Comparison of ENCODE assay signal across 17 cellular contexts in genomic region chr7:155469311-155470185, GRCh38. TPM values are rescaled to one million over a fixed set of nuclear protein-coding genes. Genes with fewer than 3 reads are reported as not detected.
DNase-seq lines count a peak whose midpoint lies in the region; FAIRE-seq and TF ChIP-seq lines count a peak whose summit lies in the region.
"Had no signal": no experiment of that assay in that cellular context is flagged by ENCODE, and none has a peak within 500 bp of the region (broad histone marks: within the 10 kb centered on the region; RNA-seq: fewer than 3 reads in every experiment).

No MANE protein-coding gene starts in this region.

- TF ChIP-seq CTCF in H1 (IDR thresholded peaks at IDR 0.05; ENCODE audit: control extremely low read depth in 1 of 3, insufficient read depth in 1 of 3, low read depth in 1 of 3, low read length in 3 of 3) (no peak), A673 (conservative IDR thresholded peaks at IDR 0.05; ENCODE audit: low read depth, low read length) (no peak)

- H3K4me1 Mint-ChIP-seq in activated CD4-positive, alpha-beta memory T cell treated with anti-CD3 and anti-CD28 coated beads for 36 hours (ENCODE audit: low read depth) = peaks cover 19% of the 10 kb centered on the region

- no peak overlapping the region for H3K4me3 Mint-ChIP-seq in activated CD4-positive, alpha-beta memory T cell treated with anti-CD3 and anti-CD28 coated beads for 36 hours

- H3K56ac ChIP-seq in H1 (replicated peaks; ENCODE audit: insufficient read length, low read depth, low read length) = no peak overlapping the region

- H3K23ac ChIP-seq in H1 (ENCODE audit: insufficient read length) = no peak overlapping the region

- FAIRE-seq in H1 (lab: Jason Lieb, UNC) = no peak
- FAIRE-seq: RCC 7860 had no signal

- H3K4ac ChIP-seq in H1 (replicated peaks; ENCODE audit: insufficient read length, low read depth, low read length) = no peak overlapping the region

- peaks cover 82% of the 10 kb centered on the region for H3K27me3 Mint-ChIP-seq in activated CD4-positive, alpha-beta memory T cell treated with anti-CD3 and anti-CD28 coated beads for 36 hours

- no peak for TF ChIP-seq RAD21 in H1 (IDR thresholded peaks at IDR 0.05 in 1 of 2, conservative IDR thresholded peaks at IDR 0.05 in 1 of 2; ENCODE audit: low read depth in 2 of 2, low read length in 2 of 2)

- peak overlapping the region; percentile 97; the same call in 1 of the 2 replicates for H2BK15ac ChIP-seq in H1 (ENCODE audit: low read length)

- H3K14ac ChIP-seq in H1 (ENCODE audit: insufficient read length) = no peak overlapping the region

- H2BK20ac ChIP-seq in H1 (ENCODE audit: low read length) = no peak overlapping the region

- POLR2A ChIA-PET in H1 (lab: Charles Lee; ENCODE audit: partially characterized antibody) = interaction anchor here (1.7 kb wide), 1 partner anchor 22 kb away, joined by 4 read pairs; no protein-coding TSS in a partner anchor
- POLR2A ChIA-PET in A673 (lab: Charles Lee; ENCODE audit: low non-redundant PET) = no interaction called here
- POLR2A ChIA-PET in activated CD4-positive, alpha-beta memory T cell treated with anti-CD3 and anti-CD28 coated beads for 36 hours (lab: Charles Lee) = no interaction called here

- no peak for TF ChIP-seq POLR2A in H1 (IDR thresholded peaks at IDR 0.05; ENCODE audit: control extremely low read depth in 1 of 2, low read depth in 2 of 2, low read length in 2 of 2)

- H2BK12ac ChIP-seq in H1 (ENCODE audit: low read depth, low read length) = peak overlapping the region; percentile 92

- no peak overlapping the region for H3K27ac Mint-ChIP-seq in activated CD4-positive, alpha-beta memory T cell treated with anti-CD3 and anti-CD28 coated beads for 36 hours
- H3K27ac Mint-ChIP-seq: CD4-positive, alpha-beta T cell had no signal

- H3K9me3 Mint-ChIP-seq in activated CD4-positive, alpha-beta memory T cell treated with anti-CD3 and anti-CD28 coated beads for 36 hours = no peaks in the 10 kb centered on the region
- H3K9me3 Mint-ChIP-seq: CD4-positive, alpha-beta T cell had no signal

- H2AFZ ChIP-seq in H1 (ENCODE audit: low read length) = no peak overlapping the region

- no peaks in the 10 kb centered on the region; the same call in 1 of the 2 replicates for H3K36me3 ChIP-seq in H7 (replicated peaks; ENCODE audit: control insufficient read depth, insufficient read depth, low read length)
- H3K36me3 ChIP-seq in H1 (ENCODE audit: control insufficient read depth in 2 of 4, insufficient read depth in 4 of 4, low read length in 3 of 4) = no peaks in the 10 kb centered on the region
- H3K36me3 ChIP-seq in A673 (ENCODE audit: insufficient read depth, low read length, poor library complexity, severe bottlenecking) = no peaks in the 10 kb centered on the region
- H3K36me3 ChIP-seq: BE2C had no signal

- intact Hi-C loops in A673 (cut with micrococcal nuclease; ENCODE audit: unreplicated experiment) = no loop called here
- intact Hi-C loops in activated CD4-positive, alpha-beta memory T cell treated with anti-CD3 and anti-CD28 coated beads for 36 hours (cut with micrococcal nuclease) = loop anchor here (2.0 to 10.0 kb wide), 2 partner anchors 17 to 265 kb away; no protein-coding TSS in a partner anchor

- DNase-seq in NCI-H526 (lab: John Stamatoyannopoulos, UW) (peak; percentile 38 to 55), NCI-H526 treated with DMSO at 0.1 percent for 48 hours (lab: John Stamatoyannopoulos, UW) (no peak), H7 (peak; percentile 27), H1 (ENCODE audit: low read depth in 1 of 2, low spot score in 2 of 2) (peak in 1 of 2 experiments; percentile 35), retina (peak; percentile 26), A673 (ENCODE audit: low spot score) (no peak), kidney glomerular epithelial cell (lab: John Stamatoyannopoulos, UW) (no peak)
- DNase-seq in activated CD4-positive, alpha-beta memory T cell treated with anti-CD3 and anti-CD28 coated beads for 36 hours = no peak
- DNase-seq: BE2C; CD4-positive, alpha-beta T cell; NCI-H1436; NCI-H2081; NCI-H69; SHP77 treated with DMSO at 0.1 percent for 48 hours had no signal

- no peak overlapping the region; a peak in 1 of 4 replicates for H3K4me2 ChIP-seq in H1 (ENCODE audit: insufficient read depth in 1 of 2, low read depth in 2 of 2, low read length in 2 of 2)

- H3K4me1 ChIP-seq in H1 (replicated peaks in 1 of 4; ENCODE audit: control insufficient read depth in 3 of 4, insufficient read depth in 4 of 4, low read length in 3 of 4) (peaks cover 7 to 32% (median 13%) of the 10 kb centered on the region in 4 experiments; a peak in 6 of 7 replicates), A673 (ENCODE audit: insufficient read depth, low read length, poor library complexity, severe bottlenecking) (peaks cover 44% of the 10 kb centered on the region)
- H3K4me1 ChIP-seq: BE2C had no signal

- H4K20me1 ChIP-seq in H1 (replicated peaks in 1 of 2; ENCODE audit: control insufficient read depth in 1 of 2, insufficient read depth in 2 of 2, low read length in 2 of 2) = peaks cover 17 to 26% of the 10 kb centered on the region in 2 experiments

- no peak overlapping the region for H2BK120ac ChIP-seq in H1 (replicated peaks; ENCODE audit: low read depth, low read length)

- H3K36me3 Mint-ChIP-seq in activated CD4-positive, alpha-beta memory T cell treated with anti-CD3 and anti-CD28 coated beads for 36 hours = no peaks in the 10 kb centered on the region

- H4K8ac ChIP-seq in H1 (ENCODE audit: extremely low read depth, insufficient read depth, low read length) = no peak overlapping the region

- no peaks in the 10 kb centered on the region for H3K79me1 ChIP-seq in H1 (ENCODE audit: low read depth, low read length)

- no peak overlapping the region for H4K5ac ChIP-seq in H1 (ENCODE audit: insufficient read length, low read depth, low read length)

- H3K79me2 ChIP-seq in H1 (ENCODE audit: control insufficient read depth in 1 of 2, insufficient read depth in 2 of 2, low read length in 2 of 2) = no peaks in the 10 kb centered on the region

- TF ChIP-seq EP300 in H1 (IDR thresholded peaks at IDR 0.05; ENCODE audit: borderline replicate concordance in 1 of 2, low read depth in 2 of 2, low read length in 2 of 2) = no peak

- H4K91ac ChIP-seq in H1 (replicated peaks; ENCODE audit: insufficient read length, low read length) = no peak overlapping the region

- no peak overlapping the region for H3K4me3 ChIP-seq in H7 (ENCODE audit: insufficient read depth, low read depth, low read length)
- no peak overlapping the region for H3K4me3 ChIP-seq in H1 (ENCODE audit: extremely low read depth in 1 of 4, insufficient read depth in 2 of 4, low read depth in 3 of 4, low read length in 4 of 4)
- no peak overlapping the region for H3K4me3 ChIP-seq in A673 (ENCODE audit: low read depth, low read length, poor library complexity, severe bottlenecking)

- no peak overlapping the region for H3K9ac ChIP-seq in H1 (replicated peaks in 1 of 4; ENCODE audit: extremely low read depth in 1 of 4, low read depth in 3 of 4, low read length in 3 of 4)

- no peak overlapping the region for H3K27ac ChIP-seq in H1 (ENCODE audit: low read depth, low read length)
- no peak overlapping the region for H3K27ac ChIP-seq in A673 (ENCODE audit: low read depth, low read length, poor library complexity, severe bottlenecking)
- H3K27ac ChIP-seq: 22Rv1 had no signal

- no peak overlapping the region for H3K18ac ChIP-seq in H1 (ENCODE audit: extremely low read depth, low read length)

- peak overlapping the region; percentile 95 for H2AK5ac ChIP-seq in H1 (ENCODE audit: low read depth, low read length)

- WGBS in H1 (ENCODE audit: extremely low coverage in 1 of 2, insufficient coverage in 1 of 2, insufficient read length in 1 of 2, insufficient replicate concordance in 2 of 2, low coverage in 1 of 2, low lambda C conversion rate in 2 of 2, missing lambda C conversion rate in 1 of 2), 2 experiments = 18% methylated on average over 12 of the region's 12 CpGs; no CpG with 5 or more reads in 1 of the 2 experiments

- H3K9me3 ChIP-seq in H1 (ENCODE audit: insufficient read depth in 2 of 2, low read depth in 1 of 2, low read length in 1 of 2) = no peaks in the 10 kb centered on the region
- H3K9me3 ChIP-seq in A673 (ENCODE audit: low read depth, low read length, poor library complexity, severe bottlenecking) = no peaks in the 10 kb centered on the region
- H3K9me3 ChIP-seq: BE2C had no signal

- no peak overlapping the region for H2BK5ac ChIP-seq in H1 (ENCODE audit: low read depth, low read length)

- BruUV-seq in A673 (replicated peaks; lab: Mats Ljungman, UMichigan) = no TSS peak

- H3K27me3 ChIP-seq in H7 (ENCODE audit: control insufficient read depth, insufficient read depth, low read length) (peaks cover 100% of the 10 kb centered on the region), H1 (replicated peaks in 1 of 4; ENCODE audit: control insufficient read depth in 3 of 4, extremely low read depth in 1 of 4, insufficient read depth in 3 of 4, low read length in 3 of 4) (peaks cover 98 to 100% (median 100%) of the 10 kb centered on the region in 4 experiments), A673 (replicated peaks; ENCODE audit: insufficient read depth, low read depth, low read length, poor library complexity) (peaks cover 94% of the 10 kb centered on the region)

- peaks cover 4% of the 10 kb centered on the region; the same call in 1 of the 2 replicates for H3K23me2 ChIP-seq in H1 (ENCODE audit: low read depth, low read length)

- CTCF ChIA-PET in H1 (lab: Charles Lee; ENCODE audit: partially characterized antibody) (interaction anchor here (0.5 to 1.8 kb wide), 7 partner anchors 12 to 319 kb away, joined by 3 to 6 read pairs (median 3); no protein-coding TSS in a partner anchor), A673 (lab: Charles Lee) (no interaction called here)
- CTCF ChIA-PET in activated CD4-positive, alpha-beta memory T cell treated with anti-CD3 and anti-CD28 coated beads for 36 hours (lab: Charles Lee) = no interaction called here

TF ChIP-seq in H1, 55 proteins besides CTCF, POLR2A, EP300 and RAD21 (continues in another document):
- no peak for TF ChIP-seq BCL11A (IDR thresholded peaks at IDR 0.05; ENCODE audit: low read depth in 2 of 2, low read length in 2 of 2)
- TF ChIP-seq SUZ12 (IDR thresholded peaks at IDR 0.05; ENCODE audit: low read length) = peak; percentile 68

RNA-seq across cellular contexts. Expression of gene EN2, which starts 11.6 kb away (rescaled TPM):
- 0.04 TPM in 1 of 2 replicates, not detected in the other for total RNA-seq in H7 (2014; rRNA removed; shearing (Covaris generic))
- total RNA-seq in H1 (2021; fragmentation: NEBNext Ultra II Directional; extraction: Animal tissue kit (Norgen Biotek cat#: 25700)) = not detected in 2 replicates
- polyA plus RNA-seq in H1 (2011; rRNA removed) = 0.03 TPM in 1 of 2 replicates, not detected in the other
- not detected for polyA plus RNA-seq in H1 (2011; cell fraction: cytosol; rRNA removed)
- not detected for polyA plus RNA-seq in H1 (2011; cell fraction: nucleus; rRNA removed)
- polyA plus RNA-seq in H1 (2012, experiment 1 of 2) = 0.04 TPM in 1 of 4 replicates, not detected in the others
- polyA plus RNA-seq in H1 (2012, experiment 2 of 2) = not detected
- not detected for polyA plus RNA-seq in H1 (2013, experiment 1 of 2)
- not detected for polyA plus RNA-seq in H1 (2013, experiment 2 of 2)
- polyA minus RNA-seq in H1 (2011; rRNA and poly(A)+ RNA removed) = not detected in 2 replicates
- not detected for polyA minus RNA-seq in H1 (2011; cell fraction: cytosol; rRNA and poly(A)+ RNA removed)
- not detected for polyA minus RNA-seq in H1 (2011; cell fraction: nucleus; rRNA and poly(A)+ RNA removed)
- total RNA-seq in A673 (2021) = not detected in 2 replicates
- not detected for total RNA-seq in activated CD4-positive, alpha-beta memory T cell treated with anti-CD3 and anti-CD28 coated beads for 36 hours
- total RNA-seq: CD4-positive, alpha-beta T cell; G401 had no signal

Comparison
In these comparisons a context has a peak if more than half of its experiments do, and no peak if none do; other contexts are left out.
1. DNase-seq: peak in NCI-H526 (2 of 2), H7 (single experiment) and retina (single experiment); none in NCI-H526 treated with DMSO at 0.1 percent for 48 hours (single experiment), A673 (single experiment), activated CD4-positive, alpha-beta memory T cell treated with anti-CD3 and anti-CD28 coated beads for 36 hours (single experiment) and kidney glomerular epithelial cell (single experiment).